9 cellular contexts compared by ENCODE assay signal in genomic region chr14:76546426-76547221, GRCh38.
DNase-seq lines count a peak whose midpoint lies in the region; ATAC-seq and TF ChIP-seq lines count a peak whose summit lies in the region.
"Had no signal": no experiment of that assay in that cellular context is flagged by ENCODE, and none has a peak within 500 bp of the region (broad histone marks: within the 10 kb centered on the region; RNA-seq: fewer than 3 reads in every experiment).

No MANE protein-coding gene starts in this region.

- H3K4me3 ChIP-seq in breast epithelium: no peak overlapping the region
- H3K4me3 ChIP-seq: body of pancreas had no signal

- TF ChIP-seq CTCF in MCF 10A (IDR thresholded peaks at IDR 0.05; ENCODE audit: unreplicated experiment) (peak; percentile 66), breast epithelium (IDR thresholded peaks at IDR 0.05) (peak in 1 of 3 donors; percentile 17)

- no peak overlapping the region for H3K4me3 Mint-ChIP-seq in MCF 10A (ENCODE audit: unreplicated experiment)
- H3K4me3 Mint-ChIP-seq in activated naive CD8-positive, alpha-beta T cell treated with anti-CD3 and anti-CD28 coated beads, Interleukin-2, amount 50 U/mL, for 24 hours: no peak overlapping the region

- CTCF ChIA-PET in MCF 10A (lab: Yijun Ruan, JAX): interaction anchor here (1.6 to 1.9 kb wide), 2 partner anchors 9 to 10 kb away, joined by 5 read pairs; no protein-coding TSS in a partner anchor

- POLR2A ChIA-PET in MCF 10A (lab: Yijun Ruan, JAX): no interaction called here

- no peak overlapping the region for H3K27ac Mint-ChIP-seq in MCF 10A (ENCODE audit: low read depth, unreplicated experiment)
- H3K27ac Mint-ChIP-seq in activated naive CD8-positive, alpha-beta T cell treated with anti-CD3 and anti-CD28 coated beads, Interleukin-2, amount 50 U/mL, for 24 hours: no peak overlapping the region

- intact Hi-C loops in MCF 10A (cut with micrococcal nuclease) (no loop called here), breast epithelium (cut with DNase I; ENCODE audit: low total_unique reads) (no loop called here)

- H3K4me1 ChIP-seq in breast epithelium: no peaks in the 10 kb centered on the region
- H3K4me1 ChIP-seq: body of pancreas had no signal

- no peaks in the 10 kb centered on the region for H3K27me3 ChIP-seq in breast epithelium
- H3K27me3 ChIP-seq: body of pancreas had no signal

- no peaks in the 10 kb centered on the region for H3K9me3 Mint-ChIP-seq in MCF 10A (ENCODE audit: unreplicated experiment)
- no peaks in the 10 kb centered on the region for H3K9me3 Mint-ChIP-seq in activated naive CD8-positive, alpha-beta T cell treated with anti-CD3 and anti-CD28 coated beads, Interleukin-2, amount 50 U/mL, for 24 hours

- no peak overlapping the region for H3K27ac ChIP-seq in breast epithelium
- H3K27ac ChIP-seq: body of pancreas had no signal

- no peak for TF ChIP-seq POLR2A in breast epithelium (IDR thresholded peaks at IDR 0.05)

- H3K36me3 ChIP-seq in breast epithelium: no peaks in the 10 kb centered on the region

- no peaks in the 10 kb centered on the region for H3K9me3 ChIP-seq in breast epithelium
- H3K9me3 ChIP-seq: body of pancreas had no signal

- no peak for ATAC-seq in activated naive CD8-positive, alpha-beta T cell treated with anti-CD3 and anti-CD28 coated beads, Interleukin-2, amount 50 U/mL, for 24 hours
- ATAC-seq in GM21360 (IDR thresholded peaks at IDR 0.05; ENCODE audit: unreplicated experiment) (no peak), HG03097 (IDR thresholded peaks at IDR 0.05; ENCODE audit: low FRiP score, unreplicated experiment) (no peak)
- ATAC-seq: body of pancreas had no signal

- BruUV-seq in MCF 10A (replicated peaks; lab: Mats Ljungman, UMichigan): no TSS peak

- peak; percentile 72 for DNase-seq in MCF 10A (ENCODE audit: unreplicated experiment)
- DNase-seq in breast epithelium (ENCODE audit: low spot score in 2 of 2): no peak
- DNase-seq in MV-4-11 (lab: John Stamatoyannopoulos, UW): peak; percentile 39
- DNase-seq in activated naive CD8-positive, alpha-beta T cell treated with anti-CD3 and anti-CD28 coated beads, Interleukin-2, amount 50 U/mL, for 24 hours: peak; percentile 4
- peak; percentile 30 for DNase-seq in myocyte (ENCODE audit: low read depth)
- no peak for DNase-seq in AG20443 (ENCODE audit: low spot score)

- H3K36me3 Mint-ChIP-seq in MCF 10A (ENCODE audit: insufficient read depth, unreplicated experiment): no peaks in the 10 kb centered on the region
- H3K36me3 Mint-ChIP-seq in activated naive CD8-positive, alpha-beta T cell treated with anti-CD3 and anti-CD28 coated beads, Interleukin-2, amount 50 U/mL, for 24 hours (ENCODE audit: low read depth): no peaks in the 10 kb centered on the region

- no peaks in the 10 kb centered on the region for H3K27me3 Mint-ChIP-seq in MCF 10A (ENCODE audit: insufficient read depth, unreplicated experiment)
- H3K27me3 Mint-ChIP-seq in activated naive CD8-positive, alpha-beta T cell treated with anti-CD3 and anti-CD28 coated beads, Interleukin-2, amount 50 U/mL, for 24 hours: peaks cover 10% of the 10 kb centered on the region

- peaks cover 23% of the 10 kb centered on the region for H3K4me1 Mint-ChIP-seq in MCF 10A (ENCODE audit: insufficient read depth, unreplicated experiment)
- H3K4me1 Mint-ChIP-seq in activated naive CD8-positive, alpha-beta T cell treated with anti-CD3 and anti-CD28 coated beads, Interleukin-2, amount 50 U/mL, for 24 hours: no peaks in the 10 kb centered on the region

Comparison
In these comparisons a context has a peak if more than half of its experiments do, and no peak if none do; other contexts are left out.
1. DNase-seq: peak in MCF 10A (single experiment), MV-4-11 (single experiment), activated naive CD8-positive, alpha-beta T cell treated with anti-CD3 and anti-CD28 coated beads, Interleukin-2, amount 50 U/mL, for 24 hours (single experiment) and myocyte (single experiment); none in breast epithelium (0 of 2) and AG20443 (single experiment).